In the genomic region with DNA sequence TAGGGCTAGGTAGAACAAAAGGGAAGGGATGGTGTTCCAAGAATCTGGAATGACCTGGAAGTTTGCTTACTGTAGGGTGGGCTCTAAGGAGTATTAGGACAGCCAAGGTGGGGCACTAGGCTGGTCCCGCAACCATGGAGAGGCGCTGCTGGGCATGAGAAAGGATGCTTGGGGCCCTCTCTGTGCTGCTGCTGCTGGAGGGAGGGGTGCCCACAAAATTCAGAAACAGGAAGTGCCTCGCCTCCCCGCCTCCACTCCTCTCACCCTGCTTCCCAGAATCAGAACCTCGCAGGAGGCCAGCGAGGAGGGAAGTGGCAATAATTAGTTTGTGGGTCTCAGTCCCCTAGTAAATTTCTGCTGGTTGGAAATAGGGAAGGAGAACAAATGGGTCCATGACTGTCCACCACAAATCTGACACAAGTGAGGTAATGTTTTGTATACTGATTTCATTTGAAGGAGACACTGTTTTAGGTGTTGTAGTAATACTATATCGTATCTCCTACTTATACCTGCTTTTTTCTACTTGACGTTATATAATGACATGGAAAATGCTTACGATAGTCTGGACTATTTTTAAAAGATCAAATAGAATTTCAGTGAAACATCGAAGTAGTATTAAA, we compare ENCODE assay signal across 1 cellular context.
TF ChIP-seq lines count a peak whose summit lies in the region.

No MANE protein-coding gene starts in this region.

TF ChIP-seq in GM23338, 12 proteins besides CTCF, POLR2A, EP300 and RAD21 (continued from another document):
- TF ChIP-seq, protein P1, sequence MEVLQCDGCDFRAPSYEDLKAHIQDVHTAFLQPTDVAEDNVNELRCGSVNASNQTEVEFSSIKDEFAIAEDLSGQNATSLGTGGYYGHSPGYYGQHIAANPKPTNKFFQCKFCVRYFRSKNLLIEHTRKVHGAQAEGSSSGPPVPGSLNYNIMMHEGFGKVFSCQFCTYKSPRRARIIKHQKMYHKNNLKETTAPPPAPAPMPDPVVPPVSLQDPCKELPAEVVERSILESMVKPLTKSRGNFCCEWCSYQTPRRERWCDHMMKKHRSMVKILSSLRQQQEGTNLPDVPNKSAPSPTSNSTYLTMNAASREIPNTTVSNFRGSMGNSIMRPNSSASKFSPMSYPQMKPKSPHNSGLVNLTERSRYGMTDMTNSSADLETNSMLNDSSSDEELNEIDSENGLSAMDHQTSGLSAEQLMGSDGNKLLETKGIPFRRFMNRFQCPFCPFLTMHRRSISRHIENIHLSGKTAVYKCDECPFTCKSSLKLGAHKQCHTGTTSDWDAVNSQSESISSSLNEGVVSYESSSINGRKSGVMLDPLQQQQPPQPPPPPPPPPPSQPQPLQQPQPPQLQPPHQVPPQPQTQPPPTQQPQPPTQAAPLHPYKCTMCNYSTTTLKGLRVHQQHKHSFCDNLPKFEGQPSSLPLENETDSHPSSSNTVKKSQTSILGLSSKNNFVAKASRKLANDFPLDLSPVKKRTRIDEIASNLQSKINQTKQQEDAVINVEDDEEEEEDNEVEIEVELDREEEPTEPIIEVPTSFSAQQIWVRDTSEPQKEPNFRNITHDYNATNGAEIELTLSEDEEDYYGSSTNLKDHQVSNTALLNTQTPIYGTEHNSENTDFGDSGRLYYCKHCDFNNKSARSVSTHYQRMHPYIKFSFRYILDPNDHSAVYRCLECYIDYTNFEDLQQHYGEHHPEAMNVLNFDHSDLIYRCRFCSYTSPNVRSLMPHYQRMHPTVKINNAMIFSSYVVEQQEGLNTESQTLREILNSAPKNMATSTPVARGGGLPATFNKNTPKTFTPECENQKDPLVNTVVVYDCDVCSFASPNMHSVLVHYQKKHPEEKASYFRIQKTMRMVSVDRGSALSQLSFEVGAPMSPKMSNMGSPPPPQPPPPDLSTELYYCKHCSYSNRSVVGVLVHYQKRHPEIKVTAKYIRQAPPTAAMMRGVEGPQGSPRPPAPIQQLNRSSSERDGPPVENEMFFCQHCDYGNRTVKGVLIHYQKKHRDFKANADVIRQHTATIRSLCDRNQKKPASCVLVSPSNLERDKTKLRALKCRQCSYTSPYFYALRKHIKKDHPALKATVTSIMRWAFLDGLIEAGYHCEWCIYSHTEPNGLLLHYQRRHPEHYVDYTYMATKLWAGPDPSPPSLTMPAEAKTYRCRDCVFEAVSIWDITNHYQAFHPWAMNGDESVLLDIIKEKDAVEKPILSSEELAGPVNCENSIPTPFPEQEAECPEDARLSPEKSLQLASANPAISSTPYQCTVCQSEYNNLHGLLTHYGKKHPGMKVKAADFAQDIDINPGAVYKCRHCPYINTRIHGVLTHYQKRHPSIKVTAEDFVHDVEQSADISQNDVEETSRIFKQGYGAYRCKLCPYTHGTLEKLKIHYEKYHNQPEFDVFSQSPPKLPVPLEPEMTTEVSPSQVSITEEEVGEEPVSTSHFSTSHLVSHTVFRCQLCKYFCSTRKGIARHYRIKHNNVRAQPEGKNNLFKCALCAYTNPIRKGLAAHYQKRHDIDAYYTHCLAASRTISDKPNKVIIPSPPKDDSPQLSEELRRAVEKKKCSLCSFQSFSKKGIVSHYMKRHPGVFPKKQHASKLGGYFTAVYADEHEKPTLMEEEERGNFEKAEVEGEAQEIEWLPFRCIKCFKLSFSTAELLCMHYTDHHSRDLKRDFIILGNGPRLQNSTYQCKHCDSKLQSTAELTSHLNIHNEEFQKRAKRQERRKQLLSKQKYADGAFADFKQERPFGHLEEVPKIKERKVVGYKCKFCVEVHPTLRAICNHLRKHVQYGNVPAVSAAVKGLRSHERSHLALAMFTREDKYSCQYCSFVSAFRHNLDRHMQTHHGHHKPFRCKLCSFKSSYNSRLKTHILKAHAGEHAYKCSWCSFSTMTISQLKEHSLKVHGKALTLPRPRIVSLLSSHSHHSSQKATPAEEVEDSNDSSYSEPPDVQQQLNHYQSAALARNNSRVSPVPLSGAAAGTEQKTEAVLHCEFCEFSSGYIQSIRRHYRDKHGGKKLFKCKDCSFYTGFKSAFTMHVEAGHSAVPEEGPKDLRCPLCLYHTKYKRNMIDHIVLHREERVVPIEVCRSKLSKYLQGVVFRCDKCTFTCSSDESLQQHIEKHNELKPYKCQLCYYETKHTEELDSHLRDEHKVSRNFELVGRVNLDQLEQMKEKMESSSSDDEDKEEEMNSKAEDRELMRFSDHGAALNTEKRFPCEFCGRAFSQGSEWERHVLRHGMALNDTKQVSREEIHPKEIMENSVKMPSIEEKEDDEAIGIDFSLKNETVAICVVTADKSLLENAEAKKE (CRISPR knock-in tag; IDR thresholded peaks at IDR 0.05) = no peak
